Comparison of ENCODE assay signal across 18 cellular contexts in genomic region chr6:168046696-168047095, GRCh38. TPM values are rescaled to one million over a fixed set of nuclear protein-coding genes. Genes with fewer than 3 reads are reported as not detected.
DNase-seq lines count a peak whose midpoint lies in the region; ATAC-seq and TF ChIP-seq lines count a peak whose summit lies in the region.
"Had no signal": no experiment of that assay in that cellular context is flagged by ENCODE, and none has a peak within 500 bp of the region (broad histone marks: within the 10 kb centered on the region; RNA-seq: fewer than 3 reads in every experiment).

No MANE protein-coding gene starts in this region.

- CTCF ChIA-PET in SK-N-SH (lab: Yijun Ruan, JAX) = interaction anchor here (1.0 kb wide), 1 partner anchor 9 kb away, joined by 3 read pairs; no protein-coding TSS in a partner anchor

- no peaks in the 10 kb centered on the region for H3K9me2 ChIP-seq in SK-N-SH

- no peaks in the 10 kb centered on the region for H3K9me3 ChIP-seq in SK-N-SH
- no peaks in the 10 kb centered on the region for H3K9me3 ChIP-seq in osteoblast (ENCODE audit: low read depth, low read length)
- H3K9me3 ChIP-seq in subcutaneous abdominal adipose tissue (ENCODE audit: control insufficient read depth in 5 of 5, low read length in 5 of 5) = peaks cover 0 to 9% (median 4%) of the 10 kb centered on the region in 5 donors
- H3K9me3 ChIP-seq: Caco-2 had no signal

- TF ChIP-seq EP300 in SK-N-SH (IDR thresholded peaks at IDR 0.05; ENCODE audit: borderline replicate concordance in 1 of 2, low read depth in 1 of 2, low read length in 1 of 2) = no peak

- H2AFZ ChIP-seq in SK-N-SH (ENCODE audit: low read depth) = no peak overlapping the region
- H2AFZ ChIP-seq in osteoblast (ENCODE audit: low read length) = no peak overlapping the region
- H2AFZ ChIP-seq: GM23338 had no signal

- H3K4me1 ChIP-seq in SK-N-SH (ENCODE audit: control insufficient read depth in 1 of 2, insufficient read depth in 2 of 2, low read depth in 1 of 2, low read length in 1 of 2) = peaks cover 0 to 10% of the 10 kb centered on the region in 2 experiments; a peak in 1 of 4 replicates
- H3K4me1 ChIP-seq in osteoblast (ENCODE audit: insufficient read depth, low read length) = no peaks in the 10 kb centered on the region
- peaks cover 0 to 55% (median 18%) of the 10 kb centered on the region in 5 donors for H3K4me1 ChIP-seq in subcutaneous abdominal adipose tissue (ENCODE audit: control insufficient read depth in 5 of 5, insufficient read depth in 5 of 5, low read length in 5 of 5)
- H3K4me1 ChIP-seq: Caco-2 had no signal

- H3K36me3 ChIP-seq in SK-N-SH (replicated peaks in 1 of 2; ENCODE audit: control insufficient read depth in 1 of 2, insufficient read depth in 2 of 2, low read length in 1 of 2) (no peaks in the 10 kb centered on the region), osteoblast (ENCODE audit: insufficient read depth, low read length) (no peaks in the 10 kb centered on the region), subcutaneous abdominal adipose tissue (ENCODE audit: control insufficient read depth in 5 of 5, insufficient read depth in 5 of 5, low read length in 5 of 5) (no peaks in the 10 kb centered on the region)

- no peak overlapping the region for H3K4me2 ChIP-seq in SK-N-SH
- H3K4me2 ChIP-seq in osteoblast (ENCODE audit: insufficient read depth, low read length) = no peak overlapping the region
- H3K4me2 ChIP-seq: GM23338 had no signal

- POLR2A ChIA-PET in SK-N-SH (lab: Yijun Ruan, JAX) = no interaction called here

- H3K27me3 ChIP-seq in SK-N-SH (ENCODE audit: insufficient read depth) (no peaks in the 10 kb centered on the region), osteoblast (ENCODE audit: insufficient read depth, low read length) (no peaks in the 10 kb centered on the region), subcutaneous abdominal adipose tissue (ENCODE audit: control insufficient read depth in 5 of 5, insufficient read depth in 4 of 5, low read length in 5 of 5) (peaks cover 0 to 4% (median 0%) of the 10 kb centered on the region in 5 donors)

- H3K9ac ChIP-seq in SK-N-SH (no peak overlapping the region), subcutaneous abdominal adipose tissue (ENCODE audit: low read length in 5 of 5) (peak overlapping the region in 1 of 5 donors; percentile 63)

- H3F3A ChIP-seq in SK-N-SH (replicated peaks; ENCODE audit: insufficient read depth) = no peaks in the 10 kb centered on the region

- WGBS in SK-N-SH (ENCODE audit: low lambda C conversion rate) = 57% methylated on average over 3 of the region's 3 CpGs

- no peak overlapping the region for H3K4me3 ChIP-seq in SK-N-SH (ENCODE audit: low read depth in 2 of 2, low read length in 1 of 2)
- no peak overlapping the region for H3K4me3 ChIP-seq in osteoblast (ENCODE audit: insufficient read depth, low read length)
- no peak overlapping the region for H3K4me3 ChIP-seq in subcutaneous abdominal adipose tissue (ENCODE audit: low read depth in 1 of 5, low read length in 5 of 5)
- H3K4me3 ChIP-seq: GM23338 had no signal

- DNase-seq in SK-N-SH = no peak
- DNase-seq in osteoblast (ENCODE audit: insufficient read length, low spot score, missing footprints) = peak; percentile 68
- no peak for DNase-seq in mucosa of gallbladder (ENCODE audit: low spot score)
- no peak for DNase-seq in COR-L47 (lab: John Stamatoyannopoulos, UW)
- DNase-seq: C1 segment of cervical spinal cord; Caco-2; CD4-positive, alpha-beta memory T cell; DMS153; DND-41; H9 had no signal

- TF ChIP-seq CTCF in SK-N-SH (IDR thresholded peaks at IDR 0.05) (no peak), osteoblast (IDR thresholded peaks at IDR 0.05; ENCODE audit: extremely low read depth, low read depth, low read length) (no peak)

- no peaks in the 10 kb centered on the region for H4K20me1 ChIP-seq in SK-N-SH (ENCODE audit: insufficient read depth)
- no peaks in the 10 kb centered on the region for H4K20me1 ChIP-seq in osteoblast (ENCODE audit: insufficient read depth, low read length)

- TF ChIP-seq RAD21 in SK-N-SH (IDR thresholded peaks at IDR 0.05; ENCODE audit: low read length) = no peak

- ATAC-seq in SK-N-SH treated with all-trans-retinoic acid at 6 μM for 48 hours = no peak
- ATAC-seq: GM23338, HCT116 had no signal

- H3K27ac ChIP-seq in SK-N-SH (ENCODE audit: low read depth in 2 of 2, low read length in 1 of 2) (no peak overlapping the region), osteoblast (ENCODE audit: low read depth, low read length) (no peak overlapping the region), subcutaneous abdominal adipose tissue (ENCODE audit: low read depth, low read length) (peak overlapping the region; percentile 1)

- no peaks in the 10 kb centered on the region for H3K79me2 ChIP-seq in SK-N-SH (ENCODE audit: insufficient read depth)
- H3K79me2 ChIP-seq in osteoblast (ENCODE audit: insufficient read depth, low read length) = no peaks in the 10 kb centered on the region

TF ChIP-seq in SK-N-SH, 30 proteins besides CTCF, POLR2A, EP300 and RAD21:
- no peak for TF ChIP-seq REST (IDR thresholded peaks at IDR 0.05; ENCODE audit: low read depth, low read length)
- 0 out of 2 replicates have a peak, but pooled peaks have one; percentile 2 for TF ChIP-seq GATA2 (CRISPR knock-in tag; IDR thresholded peaks at IDR 0.05)
TF ChIP-seq in SK-N-SH: peak in this region for 1.

TF ChIP-seq in SK-N-SH treated with all-trans-retinoic acid at 6 μM for 48 hours, 23 proteins besides CTCF, POLR2A, EP300 and RAD21:
- TF ChIP-seq TCF4 (CRISPR knock-in tag; IDR thresholded peaks at IDR 0.05; ENCODE audit: borderline replicate concordance) (0 out of 2 replicates have a peak, but pooled peaks have one; percentile 44), ZNF8 (CRISPR knock-in tag; IDR thresholded peaks at IDR 0.05) (no peak)

RNA-seq across cellular contexts. Expression of gene FRMD1, which starts 32.3 kb away (rescaled TPM):
- 0.02 TPM in 1 of 2 replicates, not detected in the other for polyA plus RNA-seq in SK-N-SH (2012; rRNA removed)
- polyA plus RNA-seq in SK-N-SH (2012; cell fraction: cytosol; rRNA removed) = 0.01 TPM in 1 of 2 replicates, not detected in the other
- 0.01 and 0.08 TPM in 2 replicates for polyA plus RNA-seq in SK-N-SH (2012; cell fraction: nucleus; rRNA removed)
- total RNA-seq in osteoblast (under 0.01 TPM in 2 replicates), mucosa of gallbladder (not detected)
- total RNA-seq: A172; A673; CD4-positive, alpha-beta memory T cell; H4; H9 had no signal
- polyA plus RNA-seq: BJ; CD4-positive, alpha-beta memory T cell had no signal

RNA-seq across cellular contexts. Expression of gene KIF25, which starts 49.2 kb away (rescaled TPM):
- not detected in 2 replicates for polyA plus RNA-seq in SK-N-SH (2012; rRNA removed)
- not detected in 2 replicates for polyA plus RNA-seq in SK-N-SH (2012; cell fraction: cytosol; rRNA removed)
- 0.29 TPM in 1 of 2 replicates, not detected in the other for polyA plus RNA-seq in SK-N-SH (2012; cell fraction: nucleus; rRNA removed)
- total RNA-seq in osteoblast = not detected in 2 replicates
- 0.43 TPM for total RNA-seq in mucosa of gallbladder
- total RNA-seq: A172; Caco-2; CD4-positive, alpha-beta memory T cell had no signal
- polyA plus RNA-seq: BJ; CD4-positive, alpha-beta memory T cell had no signal
